In genomic region chr22:21420180-21420763, GRCh38 we compare ENCODE assay signal across 8 cellular contexts. TPM values are rescaled to one million over a fixed set of nuclear protein-coding genes. Genes with fewer than 3 reads are reported as not detected.
DNase-seq lines count a peak whose midpoint lies in the region; ATAC-seq and TF ChIP-seq lines count a peak whose summit lies in the region.
"Not testable (repeated sequence)": the region's sequence is repeated elsewhere in the genome, so short reads cannot be mapped to it uniquely, and the experiment has no call there.

No MANE protein-coding gene starts in this region.

- H3K9ac ChIP-seq in BLaER1; colonic mucosa (ENCODE audit: low read depth in 2 of 2, low read length in 2 of 2): not testable (repeated sequence)

- H3K27me3 Mint-ChIP-seq in T-cell; activated T-cell treated with anti-CD3 and anti-CD28 coated beads, Interleukin-2, amount 50 U/mL, for 72 hours (ENCODE audit: low read depth); natural killer cell (ENCODE audit: low read depth in 2 of 2); stimulated activated memory B cell treated with anti-CD40 and anti-IgM and Interleukin-4, amounts not matched to agents 10 μg/mL and 1 μg/mL and 100 μg/mL, for 72 hours: not testable (repeated sequence)

- H3K9me3 ChIP-seq in BLaER1, colonic mucosa, left lung: not testable (repeated sequence)

- H3K27me3 ChIP-seq in BLaER1, colonic mucosa, left lung: not testable (repeated sequence)

- not testable (repeated sequence) for H3K36me3 Mint-ChIP-seq in T-cell; activated T-cell treated with anti-CD3 and anti-CD28 coated beads, Interleukin-2, amount 50 U/mL, for 72 hours (ENCODE audit: insufficient read depth in 2 of 2); natural killer cell; stimulated activated memory B cell treated with anti-CD40 and anti-IgM and Interleukin-4, amounts not matched to agents 10 μg/mL and 1 μg/mL and 100 μg/mL, for 72 hours

- H3K27ac ChIP-seq in BLaER1, colonic mucosa, left lung: not testable (repeated sequence)

- not testable (repeated sequence) for H3K4me1 Mint-ChIP-seq in T-cell; activated T-cell treated with anti-CD3 and anti-CD28 coated beads, Interleukin-2, amount 50 U/mL, for 72 hours (ENCODE audit: low read depth); natural killer cell; stimulated activated memory B cell treated with anti-CD40 and anti-IgM and Interleukin-4, amounts not matched to agents 10 μg/mL and 1 μg/mL and 100 μg/mL, for 72 hours

- not testable (repeated sequence) for H3K36me3 ChIP-seq in BLaER1, colonic mucosa, left lung

- ATAC-seq in HG03354 (IDR thresholded peaks at IDR 0.05; ENCODE audit: poor library complexity, severe bottlenecking, unreplicated experiment) (peak; percentile 36), T-cell (replicated peaks in 1 of 4) (peak; percentile 65 to 77 (median 70)), left lung (peak; percentile 77), natural killer cell (peak; percentile 69 to 76 (median 75))
- ATAC-seq in activated T-cell treated with anti-CD3 and anti-CD28 coated beads, Interleukin-2, amount 50 U/mL, for 72 hours (replicated peaks in 1 of 2): peak; percentile 68 to 70
- peak; percentile 55 for ATAC-seq in stimulated activated memory B cell treated with anti-CD40 and anti-IgM and Interleukin-4, amounts not matched to agents 10 μg/mL and 1 μg/mL and 100 μg/mL, for 72 hours

- H3K4me2 ChIP-seq in BLaER1: peak overlapping the region; percentile 59; the same call in 1 of the 2 replicates

- H3K4me3 ChIP-seq in BLaER1, colonic mucosa, left lung: not testable (repeated sequence)

- intact Hi-C loops in colonic mucosa (cut with DNase I); left lung (cut with DNase I); natural killer cell (cut with micrococcal nuclease): not testable (repeated sequence)

- TF ChIP-seq CTCF in colonic mucosa (IDR thresholded peaks at IDR 0.05); left lung (IDR thresholded peaks at IDR 0.05); natural killer cell (IDR thresholded peaks at IDR 0.05): not testable (repeated sequence)

- POLR2A ChIA-PET in T-cell (lab: Charles Lee): not testable (repeated sequence)

- H3K9me3 Mint-ChIP-seq in T-cell; activated T-cell treated with anti-CD3 and anti-CD28 coated beads, Interleukin-2, amount 50 U/mL, for 72 hours; natural killer cell; stimulated activated memory B cell treated with anti-CD40 and anti-IgM and Interleukin-4, amounts not matched to agents 10 μg/mL and 1 μg/mL and 100 μg/mL, for 72 hours: not testable (repeated sequence)

- not testable (repeated sequence) for H3K4me3 Mint-ChIP-seq in T-cell; activated T-cell treated with anti-CD3 and anti-CD28 coated beads, Interleukin-2, amount 50 U/mL, for 72 hours; natural killer cell; stimulated activated memory B cell treated with anti-CD40 and anti-IgM and Interleukin-4, amounts not matched to agents 10 μg/mL and 1 μg/mL and 100 μg/mL, for 72 hours

- H3K4me1 ChIP-seq in BLaER1, colonic mucosa, left lung: not testable (repeated sequence)

- peak in 1 of 34 experiments; percentile 16 for DNase-seq in T-cell
- DNase-seq in activated T-cell treated with anti-CD3 and anti-CD28 coated beads, Interleukin-2, amount 50 U/mL, for 72 hours; left lung; natural killer cell: not testable (repeated sequence)
- peak; percentile 29 for DNase-seq in colonic mucosa

- CTCF ChIA-PET in T-cell (lab: Charles Lee): not testable (repeated sequence)

- not testable (repeated sequence) for H4K20me1 ChIP-seq in BLaER1

- H3K27ac Mint-ChIP-seq in T-cell; activated T-cell treated with anti-CD3 and anti-CD28 coated beads, Interleukin-2, amount 50 U/mL, for 72 hours; natural killer cell; stimulated activated memory B cell treated with anti-CD40 and anti-IgM and Interleukin-4, amounts not matched to agents 10 μg/mL and 1 μg/mL and 100 μg/mL, for 72 hours: not testable (repeated sequence)

RNA-seq across cellular contexts. Expression of gene HIC2, which starts 3.1 kb away (rescaled TPM):
- total RNA-seq in T-cell: 10 to 100 TPM in 2 of 5 donors, 1 to 10 TPM in 3; 8.8 to 12.1 (median 10.0) TPM
- total RNA-seq in activated T-cell treated with anti-CD3 and anti-CD28 coated beads, Interleukin-2, amount 50 U/mL, for 72 hours: 1 to 10 TPM; 4.3 to 5.1 TPM
- 1 to 10 TPM; 6.0 to 6.3 TPM for total RNA-seq in colonic mucosa
- total RNA-seq in left lung: 1 to 10 TPM; 3.4 to 4.1 TPM
- 10 to 100 TPM in 1 of 3 donors, 1 to 10 TPM in 2; 6.3 to 10.2 (median 7.7) TPM for total RNA-seq in natural killer cell

RNA-seq across cellular contexts. Expression of gene RIMBP3B, which starts 36.7 kb away (rescaled TPM):
- 1 to 10 TPM in 3 of 5 donors, under 1 TPM in 2; 0.14 to 3.9 (median 1.4) TPM for total RNA-seq in T-cell
- total RNA-seq in activated T-cell treated with anti-CD3 and anti-CD28 coated beads, Interleukin-2, amount 50 U/mL, for 72 hours: under 1 TPM in 1 of 2 donors, not detected in 1; 0.12 TPM
- under 1 TPM; 0.05 to 0.11 TPM for total RNA-seq in colonic mucosa
- under 1 TPM; 0.10 to 0.32 TPM for total RNA-seq in left lung
- total RNA-seq in natural killer cell: under 1 TPM in 2 of 3 donors, not detected in 1; 0.14 to 0.70 TPM

RNA-seq across cellular contexts. Expression of gene TMEM191C, which starts 46.9 kb away (rescaled TPM):
- total RNA-seq in T-cell: 10 to 100 TPM in 1 of 5 donors, 1 to 10 TPM in 4; 2.6 to 10.3 (median 5.4) TPM
- total RNA-seq in activated T-cell treated with anti-CD3 and anti-CD28 coated beads, Interleukin-2, amount 50 U/mL, for 72 hours: 1 to 10 TPM; 1.5 to 3.0 TPM
- total RNA-seq in colonic mucosa: 1 to 10 TPM in 1 of 2 donors, under 1 TPM in 1; 0.80 to 3.3 TPM
- total RNA-seq in left lung: 1 to 10 TPM; 1.6 to 1.8 TPM
- 1 to 10 TPM; 2.1 to 3.4 (median 3.2) TPM for total RNA-seq in natural killer cell
